ENCODE assay signal across 1 cellular context in the genomic region with DNA sequence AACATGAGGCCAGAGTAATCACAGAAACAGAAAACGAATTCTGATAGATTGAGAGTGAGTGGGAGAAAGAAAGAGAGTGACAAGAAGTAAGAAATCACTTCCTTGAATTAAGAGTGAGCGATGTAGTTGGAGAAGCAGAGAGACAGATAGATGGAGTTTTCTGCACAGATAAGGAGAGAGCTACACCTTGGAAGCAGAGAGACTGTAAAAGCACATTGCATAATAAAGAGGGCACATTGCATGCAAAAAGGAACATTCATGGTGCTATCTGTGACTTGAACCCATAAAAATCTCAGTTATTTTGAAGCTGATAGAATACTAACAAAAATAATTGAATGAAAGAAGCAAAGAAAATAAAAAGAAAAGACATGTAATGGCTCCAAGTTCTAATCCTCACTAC.
TF ChIP-seq lines count a peak whose summit lies in the region.

No MANE protein-coding gene starts in this region.

TF ChIP-seq in GM23338, 12 proteins besides CTCF, POLR2A, EP300 and RAD21 (continued from another document):
- TF ChIP-seq POLR2AphosphoS5 (IDR thresholded peaks at IDR 0.05; ENCODE audit: low read depth), result no peak
- TF ChIP-seq EZH2 (IDR thresholded peaks at IDR 0.05; ENCODE audit: low read depth, unreplicated experiment), result no peak
